1 cellular context compared by ENCODE assay signal in the genomic region with DNA sequence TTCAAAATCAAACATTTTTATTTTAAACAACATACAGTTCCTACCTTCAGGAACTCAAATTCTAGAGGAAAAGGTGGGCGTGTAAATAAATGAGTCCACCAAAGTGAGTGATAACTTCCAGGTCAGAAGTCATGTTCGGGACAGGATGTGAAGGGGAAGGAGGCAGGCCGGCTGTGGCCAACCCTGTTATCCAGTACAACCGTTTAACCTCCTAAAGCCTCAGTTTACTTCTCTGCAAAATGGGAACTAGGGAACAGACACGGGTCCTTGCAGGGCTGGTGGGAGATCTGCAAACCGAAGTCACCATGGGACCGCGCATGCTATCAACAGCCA.
TF ChIP-seq lines count a peak whose summit lies in the region.

No MANE protein-coding gene starts in this region.

TF ChIP-seq in GM12878, 131 proteins besides CTCF, POLR2A, EP300 and RAD21:
- TF ChIP-seq ZBTB40 (IDR thresholded peaks at IDR 0.05; ENCODE audit: borderline replicate concordance) (peak; percentile 79), FOXK2 (IDR thresholded peaks at IDR 0.05) (peak; percentile 59; the same call in 1 of the 2 replicates), TCF3 (IDR thresholded peaks at IDR 0.05; ENCODE audit: borderline replicate concordance, insufficient read depth, low read depth, low read length) (0 out of 2 replicates have a peak, but pooled peaks have one; percentile 14), TBL1XR1 (IDR thresholded peaks at IDR 0.05; ENCODE audit: low read depth, low read length) (0 out of 2 replicates have a peak, but pooled peaks have one; percentile 23), SUPT20H (IDR thresholded peaks at IDR 0.05; ENCODE audit: borderline replicate concordance, control insufficient read depth, low read depth, low read length) (no peak), MTA2 (IDR thresholded peaks at IDR 0.05; ENCODE audit: low read depth) (0 out of 2 replicates have a peak, but pooled peaks have one; percentile 40), LARP7 (IDR thresholded peaks at IDR 0.05) (0 out of 2 replicates have a peak, but pooled peaks have one; percentile 46), NR2C2 (IDR thresholded peaks at IDR 0.05; ENCODE audit: borderline replicate concordance, control insufficient read depth, insufficient read length, low read depth) (peak; percentile 62), SREBF1 (IDR thresholded peaks at IDR 0.05; ENCODE audit: low read length) (peak; percentile 44; the same call in 1 of the 2 replicates), NR2C1 (IDR thresholded peaks at IDR 0.05) (peak; percentile 94), MYB (IDR thresholded peaks at IDR 0.05; ENCODE audit: borderline replicate concordance, low read depth, low read length) (no peak), ZNF687 (IDR thresholded peaks at IDR 0.05) (0 out of 2 replicates have a peak, but pooled peaks have one; percentile 36), NR2F1 (conservative IDR thresholded peaks at IDR 0.05) (peak; percentile 58; the same call in 1 of the 2 replicates), FOXM1 (IDR thresholded peaks at IDR 0.05; ENCODE audit: low read depth, low read length) (no peak), GABPA (IDR thresholded peaks at IDR 0.05; ENCODE audit: low read depth) (peak; percentile 88), SRF (IDR thresholded peaks at IDR 0.05; ENCODE audit: low read depth in 2 of 2, low read length in 2 of 2) (no peak), ZNF622 (IDR thresholded peaks at IDR 0.05) (no peak), ZNF24 (IDR thresholded peaks at IDR 0.05) (no peak)
TF ChIP-seq in GM12878: peak in this region for 12.
